In genomic region chr1:7341145-7341900, GRCh38 we compare ENCODE assay signal across 11 cellular contexts.
DNase-seq lines count a peak whose midpoint lies in the region; ATAC-seq and TF ChIP-seq lines count a peak whose summit lies in the region.
"Had no signal": no experiment of that assay in that cellular context is flagged by ENCODE, and none has a peak within 500 bp of the region (broad histone marks: within the 10 kb centered on the region; RNA-seq: fewer than 3 reads in every experiment).

No MANE protein-coding gene starts in this region.

- DNase-seq in COLO668 (lab: John Stamatoyannopoulos, UW; ENCODE audit: unreplicated experiment) (peak; percentile 70), NCI-H1694 treated with DMSO at 0.1 percent for 48 hours (lab: John Stamatoyannopoulos, UW) (peak; percentile 0), cerebellar cortex (ENCODE audit: low spot score) (peak; percentile 46), mucosa of descending colon (peak in 2 of 3 donors; percentile 45 to 54), GM10266 (ENCODE audit: extremely low spot score) (no peak)
- DNase-seq in activated T-helper 2 cell treated with anti-CD3 and anti-CD28 coated beads, Interferon-gamma antibody, Interleukin-2, Interleukin-4, amounts not matched to agents 10 μg/mL and 5 μg/mL and 100 μg/mL, durations not matched to agents 14 hours and 24 hours and 36 hours (ENCODE audit: low spot score), result no peak
- DNase-seq: activated naive CD8-positive, alpha-beta T cell treated with anti-CD3 and anti-CD28 coated beads for 36 hours; HFFc6; stomach had no signal

- no peak overlapping the region for H3K4me3 ChIP-seq in mucosa of descending colon
- H3K4me3 ChIP-seq: stomach had no signal

- H3K9me3 Mint-ChIP-seq in activated T-helper 2 cell treated with anti-CD3 and anti-CD28 coated beads, Interferon-gamma antibody, Interleukin-2, Interleukin-4, amounts not matched to agents 10 μg/mL and 5 μg/mL and 100 μg/mL, durations not matched to agents 14 hours and 24 hours and 36 hours, result no peaks in the 10 kb centered on the region
- H3K9me3 Mint-ChIP-seq: activated naive CD8-positive, alpha-beta T cell treated with anti-CD3 and anti-CD28 coated beads for 36 hours; HFFc6 had no signal

- no peak overlapping the region for H3K4me3 Mint-ChIP-seq in activated T-helper 2 cell treated with anti-CD3 and anti-CD28 coated beads, Interferon-gamma antibody, Interleukin-2, Interleukin-4, amounts not matched to agents 10 μg/mL and 5 μg/mL and 100 μg/mL, durations not matched to agents 14 hours and 24 hours and 36 hours (ENCODE audit: low read depth)
- H3K4me3 Mint-ChIP-seq: activated naive CD8-positive, alpha-beta T cell treated with anti-CD3 and anti-CD28 coated beads for 36 hours; HFFc6 had no signal

- no peaks in the 10 kb centered on the region for H3K36me3 Mint-ChIP-seq in activated T-helper 2 cell treated with anti-CD3 and anti-CD28 coated beads, Interferon-gamma antibody, Interleukin-2, Interleukin-4, amounts not matched to agents 10 μg/mL and 5 μg/mL and 100 μg/mL, durations not matched to agents 14 hours and 24 hours and 36 hours (ENCODE audit: low read depth)
- H3K36me3 Mint-ChIP-seq: activated naive CD8-positive, alpha-beta T cell treated with anti-CD3 and anti-CD28 coated beads for 36 hours had no signal

- H3K4me1 ChIP-seq in mucosa of descending colon (ENCODE audit: low read depth), result no peaks in the 10 kb centered on the region

- intact Hi-C loops in mucosa of descending colon (cut with DNase I, micrococcal nuclease), result no loop called here
- intact Hi-C loops in activated T-helper 2 cell treated with anti-CD3 and anti-CD28 coated beads, Interferon-gamma antibody, Interleukin-2, Interleukin-4, amounts not matched to agents 10 μg/mL and 5 μg/mL and 100 μg/mL, durations not matched to agents 14 hours and 24 hours and 36 hours (cut with micrococcal nuclease), result no loop called here

- H3K27ac Mint-ChIP-seq in activated T-helper 2 cell treated with anti-CD3 and anti-CD28 coated beads, Interferon-gamma antibody, Interleukin-2, Interleukin-4, amounts not matched to agents 10 μg/mL and 5 μg/mL and 100 μg/mL, durations not matched to agents 14 hours and 24 hours and 36 hours, result no peak overlapping the region
- H3K27ac Mint-ChIP-seq: activated naive CD8-positive, alpha-beta T cell treated with anti-CD3 and anti-CD28 coated beads for 36 hours; HFFc6 had no signal

- TF ChIP-seq CTCF in mucosa of descending colon (IDR thresholded peaks at IDR 0.05) (no peak), GM10266 (IDR thresholded peaks at IDR 0.05; ENCODE audit: control insufficient read depth, insufficient read depth, low read depth, missing control alignments) (no peak)

- H3K4me1 Mint-ChIP-seq in activated T-helper 2 cell treated with anti-CD3 and anti-CD28 coated beads, Interferon-gamma antibody, Interleukin-2, Interleukin-4, amounts not matched to agents 10 μg/mL and 5 μg/mL and 100 μg/mL, durations not matched to agents 14 hours and 24 hours and 36 hours (ENCODE audit: low read depth), result no peaks in the 10 kb centered on the region
- H3K4me1 Mint-ChIP-seq: activated naive CD8-positive, alpha-beta T cell treated with anti-CD3 and anti-CD28 coated beads for 36 hours had no signal

- H3K36me3 ChIP-seq in mucosa of descending colon (ENCODE audit: low read depth), result no peaks in the 10 kb centered on the region
- H3K36me3 ChIP-seq: stomach had no signal

- H3K27me3 Mint-ChIP-seq in activated T-helper 2 cell treated with anti-CD3 and anti-CD28 coated beads, Interferon-gamma antibody, Interleukin-2, Interleukin-4, amounts not matched to agents 10 μg/mL and 5 μg/mL and 100 μg/mL, durations not matched to agents 14 hours and 24 hours and 36 hours (ENCODE audit: low read depth), result no peaks in the 10 kb centered on the region
- H3K27me3 Mint-ChIP-seq: activated naive CD8-positive, alpha-beta T cell treated with anti-CD3 and anti-CD28 coated beads for 36 hours had no signal

- H3K9me3 ChIP-seq in mucosa of descending colon, result no peaks in the 10 kb centered on the region
- H3K9me3 ChIP-seq: stomach had no signal

- peak; percentile 79 for ATAC-seq in mucosa of descending colon
- no peak for ATAC-seq in HG03565 (IDR thresholded peaks at IDR 0.05; ENCODE audit: unreplicated experiment)
- ATAC-seq in HG03571 (IDR thresholded peaks at IDR 0.05; ENCODE audit: unreplicated experiment), result no peak

Comparison
In these comparisons a context has a peak if more than half of its experiments do, and no peak if none do; other contexts are left out.
1. DNase-seq: peak in COLO668 (single experiment), NCI-H1694 treated with DMSO at 0.1 percent for 48 hours (single experiment), cerebellar cortex (single experiment) and mucosa of descending colon (2 of 3); none in GM10266 (single experiment) and activated T-helper 2 cell treated with anti-CD3 and anti-CD28 coated beads, Interferon-gamma antibody, Interleukin-2, Interleukin-4, amounts not matched to agents 10 μg/mL and 5 μg/mL and 100 μg/mL, durations not matched to agents 14 hours and 24 hours and 36 hours (single experiment).